9 cellular contexts compared by ENCODE assay signal in the genomic region with DNA sequence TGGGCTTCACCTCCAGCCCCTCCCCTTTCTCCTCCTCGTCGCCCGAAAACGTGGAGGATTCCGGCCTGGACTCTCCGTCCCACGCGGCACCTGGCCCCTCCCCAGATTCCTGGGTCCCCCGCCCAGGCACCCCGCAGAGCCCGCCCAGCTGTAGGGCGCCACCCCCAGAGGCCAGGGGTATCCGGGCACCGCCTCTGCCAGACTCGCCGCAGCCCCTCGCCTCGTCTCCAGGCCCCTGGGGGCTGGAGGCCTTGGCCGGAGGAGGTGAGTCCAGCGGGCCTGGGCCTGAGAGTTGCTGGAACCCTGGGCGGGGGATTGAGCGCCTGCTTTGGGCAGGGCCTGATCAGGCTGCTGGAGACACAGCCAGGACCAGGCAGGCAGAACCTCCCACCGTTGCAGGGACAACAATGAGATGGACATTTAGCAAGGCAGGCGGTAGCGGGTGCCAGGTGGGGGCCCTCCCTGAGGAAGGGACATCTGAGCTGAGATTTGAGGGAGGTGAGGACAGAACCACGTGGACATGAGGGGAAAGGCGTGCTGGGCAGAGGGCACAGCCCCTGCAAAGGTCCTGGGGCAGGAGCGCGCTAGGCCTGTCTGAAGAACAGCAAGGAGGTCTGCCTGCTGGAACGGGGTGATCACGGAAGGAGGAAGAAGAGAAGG. TPM values are rescaled to one million over a fixed set of nuclear protein-coding genes. Genes with fewer than 3 reads are reported as not detected.
A peak's percentile ranks its signal among the peaks of the same experiment; 100 is the strongest.
DNase-seq lines count a peak whose midpoint lies in the region; FAIRE-seq and TF ChIP-seq lines count a peak whose summit lies in the region.
"Had no signal": no experiment of that assay in that cellular context is flagged by ENCODE, and none has a peak within 500 bp of the region (broad histone marks: within the 10 kb centered on the region; RNA-seq: fewer than 3 reads in every experiment).

No MANE protein-coding gene starts in this region.

- POLR2A ChIA-PET in activated CD4-positive, alpha-beta memory T cell treated with anti-CD3 and anti-CD28 coated beads for 36 hours (lab: Charles Lee): no interaction called here
- POLR2A ChIA-PET in activated CD4-positive, alpha-beta memory T cell treated with anti-CD3 and anti-CD28 coated beads, Interleukin-2, amount 10 ng/mL, durations not matched to agents 7 days and 5 days (lab: Charles Lee): no interaction called here

- H3K9me3 Mint-ChIP-seq in activated CD4-positive, alpha-beta memory T cell treated with anti-CD3 and anti-CD28 coated beads for 36 hours: no peaks in the 10 kb centered on the region
- no peaks in the 10 kb centered on the region for H3K9me3 Mint-ChIP-seq in activated CD4-positive, alpha-beta memory T cell treated with anti-CD3 and anti-CD28 coated beads, Interleukin-2, amount 10 ng/mL, durations not matched to agents 7 days and 5 days
- H3K9me3 Mint-ChIP-seq: CD4-positive, CD25-positive, alpha-beta regulatory T cell had no signal

- TF ChIP-seq CTCF in breast epithelium (IDR thresholded peaks at IDR 0.05) (no peak), kidney epithelial cell (IDR thresholded peaks at IDR 0.05; ENCODE audit: insufficient read depth, low read length, poor library complexity, severe bottlenecking) (no peak), suprapubic skin (IDR thresholded peaks at IDR 0.05) (no peak)

- no peak for TF ChIP-seq EP300 in suprapubic skin (IDR thresholded peaks at IDR 0.05)

- no peaks in the 10 kb centered on the region for H3K27me3 Mint-ChIP-seq in activated CD4-positive, alpha-beta memory T cell treated with anti-CD3 and anti-CD28 coated beads for 36 hours
- no peaks in the 10 kb centered on the region for H3K27me3 Mint-ChIP-seq in activated CD4-positive, alpha-beta memory T cell treated with anti-CD3 and anti-CD28 coated beads, Interleukin-2, amount 10 ng/mL, durations not matched to agents 7 days and 5 days
- H3K27me3 Mint-ChIP-seq: CD4-positive, CD25-positive, alpha-beta regulatory T cell had no signal

- peaks cover 0 to 3% of the 10 kb centered on the region in 2 donors for H3K27me3 ChIP-seq in breast epithelium
- H3K27me3 ChIP-seq in kidney epithelial cell (ENCODE audit: control insufficient read depth, insufficient read depth, low read length): peaks cover 7% of the 10 kb centered on the region
- H3K27me3 ChIP-seq in suprapubic skin: peaks cover 38% of the 10 kb centered on the region

- no peak for DNase-seq in activated CD4-positive, alpha-beta memory T cell treated with anti-CD3 and anti-CD28 coated beads for 36 hours
- DNase-seq in activated CD4-positive, alpha-beta memory T cell treated with anti-CD3 and anti-CD28 coated beads, Interleukin-2, amount 10 ng/mL, durations not matched to agents 7 days and 5 days: no peak
- DNase-seq in breast epithelium (ENCODE audit: low spot score in 2 of 2) (no peak), kidney epithelial cell (ENCODE audit: low read depth) (no peak), suprapubic skin (ENCODE audit: low spot score in 2 of 2) (no peak), head of caudate nucleus (no peak), H54 (ENCODE audit: insufficient read length, low spot score) (no peak), NCI-H1694 (lab: John Stamatoyannopoulos, UW) (no peak)

- intact Hi-C loops in activated CD4-positive, alpha-beta memory T cell treated with anti-CD3 and anti-CD28 coated beads for 36 hours (cut with micrococcal nuclease): no loop called here
- intact Hi-C loops in breast epithelium (cut with DNase I; ENCODE audit: low total_unique reads) (no loop called here), head of caudate nucleus (cut with DNase I) (no loop called here)

- peak overlapping the region; percentile 23 for H3K27ac Mint-ChIP-seq in activated CD4-positive, alpha-beta memory T cell treated with anti-CD3 and anti-CD28 coated beads for 36 hours
- H3K27ac Mint-ChIP-seq in activated CD4-positive, alpha-beta memory T cell treated with anti-CD3 and anti-CD28 coated beads, Interleukin-2, amount 10 ng/mL, durations not matched to agents 7 days and 5 days: no peak overlapping the region

- H3K4me1 Mint-ChIP-seq in activated CD4-positive, alpha-beta memory T cell treated with anti-CD3 and anti-CD28 coated beads for 36 hours (ENCODE audit: low read depth): peaks cover 8% of the 10 kb centered on the region
- H3K4me1 Mint-ChIP-seq in activated CD4-positive, alpha-beta memory T cell treated with anti-CD3 and anti-CD28 coated beads, Interleukin-2, amount 10 ng/mL, durations not matched to agents 7 days and 5 days: peaks cover 21% of the 10 kb centered on the region

- H3K4me1 ChIP-seq in breast epithelium (no peaks in the 10 kb centered on the region), suprapubic skin (peaks cover 14% of the 10 kb centered on the region)

- H3K36me3 ChIP-seq in breast epithelium (no peaks in the 10 kb centered on the region), kidney epithelial cell (ENCODE audit: control insufficient read depth, insufficient read depth, low read length) (no peaks in the 10 kb centered on the region), suprapubic skin (no peaks in the 10 kb centered on the region)

- peak overlapping the region in 1 of 2 donors; percentile 19 for H3K27ac ChIP-seq in breast epithelium
- no peak overlapping the region for H3K27ac ChIP-seq in suprapubic skin

- no peak overlapping the region for H3K4me3 Mint-ChIP-seq in activated CD4-positive, alpha-beta memory T cell treated with anti-CD3 and anti-CD28 coated beads for 36 hours
- no peak overlapping the region for H3K4me3 Mint-ChIP-seq in activated CD4-positive, alpha-beta memory T cell treated with anti-CD3 and anti-CD28 coated beads, Interleukin-2, amount 10 ng/mL, durations not matched to agents 7 days and 5 days
- H3K4me3 Mint-ChIP-seq: CD4-positive, CD25-positive, alpha-beta regulatory T cell had no signal

- H3K9me3 ChIP-seq in breast epithelium (no peaks in the 10 kb centered on the region), suprapubic skin (no peaks in the 10 kb centered on the region)

- H3K36me3 Mint-ChIP-seq in activated CD4-positive, alpha-beta memory T cell treated with anti-CD3 and anti-CD28 coated beads for 36 hours: peaks cover 37% of the 10 kb centered on the region
- peaks cover 45% of the 10 kb centered on the region for H3K36me3 Mint-ChIP-seq in activated CD4-positive, alpha-beta memory T cell treated with anti-CD3 and anti-CD28 coated beads, Interleukin-2, amount 10 ng/mL, durations not matched to agents 7 days and 5 days (ENCODE audit: low read depth)

- H3K4me3 ChIP-seq in breast epithelium: peak overlapping the region; percentile 7 to 64 (median 46)
- H3K4me3 ChIP-seq in kidney epithelial cell (ENCODE audit: low read depth, low read length): peak overlapping the region; percentile 26
- H3K4me3 ChIP-seq in suprapubic skin: peak overlapping the region; percentile 32

- no peak for FAIRE-seq in H54 (lab: Jason Lieb, UNC)

- TF ChIP-seq POLR2A in breast epithelium (IDR thresholded peaks at IDR 0.05) (no peak), suprapubic skin (IDR thresholded peaks at IDR 0.05) (no peak), H54 (IDR thresholded peaks at IDR 0.05; ENCODE audit: low read depth, low read length) (no peak)

- CTCF ChIA-PET in activated CD4-positive, alpha-beta memory T cell treated with anti-CD3 and anti-CD28 coated beads for 36 hours (lab: Charles Lee): no interaction called here
- CTCF ChIA-PET in activated CD4-positive, alpha-beta memory T cell treated with anti-CD3 and anti-CD28 coated beads, Interleukin-2, amount 10 ng/mL, durations not matched to agents 7 days and 5 days (lab: Charles Lee): interaction anchor here (1.2 kb wide), 1 partner anchor 74 kb away, joined by 4 read pairs; no protein-coding TSS in a partner anchor

- 25% methylated on average over 9 of the region's 31 CpGs for WGBS in suprapubic skin

RNA-seq across cellular contexts. Expression of a gene that starts 16.2 kb away (rescaled TPM):
- under 1 TPM; 0.26 to 0.34 TPM for total RNA-seq in activated CD4-positive, alpha-beta memory T cell treated with anti-CD3 and anti-CD28 coated beads for 36 hours
- not detected for total RNA-seq in activated CD4-positive, alpha-beta memory T cell treated with anti-CD3 and anti-CD28 coated beads, Interleukin-2, amount 10 ng/mL, durations not matched to agents 7 days and 5 days
- 1 to 10 TPM in 2 of 3 donors, under 1 TPM in 1; 0.32 to 6.9 (median 2.0) TPM for total RNA-seq in breast epithelium
- 11.5 and 13.6 TPM in 2 replicates for total RNA-seq in kidney epithelial cell
- total RNA-seq in suprapubic skin: 10 to 100 TPM in 1 of 4 donors, 1 to 10 TPM in 3; 1.4 to 12.1 (median 5.9) TPM

RNA-seq across cellular contexts. Expression of a gene that starts 27.5 kb away (rescaled TPM):
- total RNA-seq in activated CD4-positive, alpha-beta memory T cell treated with anti-CD3 and anti-CD28 coated beads for 36 hours: 10 to 100 TPM; 54.3 to 54.5 TPM
- 10 to 100 TPM; 64.8 to 76.7 TPM for total RNA-seq in activated CD4-positive, alpha-beta memory T cell treated with anti-CD3 and anti-CD28 coated beads, Interleukin-2, amount 10 ng/mL, durations not matched to agents 7 days and 5 days
- total RNA-seq in breast epithelium: 1 to 10 TPM; 1.6 to 5.3 (median 2.9) TPM
- 1.5 and 3.8 TPM in 2 replicates for total RNA-seq in kidney epithelial cell
- 10 to 100 TPM; 32.6 to 48.2 (median 35.7) TPM for total RNA-seq in suprapubic skin

RNA-seq across cellular contexts. Expression of a gene that starts 42.6 kb away (rescaled TPM):
- total RNA-seq in activated CD4-positive, alpha-beta memory T cell treated with anti-CD3 and anti-CD28 coated beads for 36 hours: 1 to 10 TPM; 6.8 to 8.3 TPM
- total RNA-seq in activated CD4-positive, alpha-beta memory T cell treated with anti-CD3 and anti-CD28 coated beads, Interleukin-2, amount 10 ng/mL, durations not matched to agents 7 days and 5 days: 1 to 10 TPM; 7.9 to 9.0 TPM
- under 1 TPM in 1 of 3 donors, not detected in 2; 0.66 TPM for total RNA-seq in breast epithelium
- not detected in 2 replicates for total RNA-seq in kidney epithelial cell
- not detected for total RNA-seq in suprapubic skin

RNA-seq across cellular contexts. Expression of a gene that starts 59.5 kb away (rescaled TPM):
- total RNA-seq in activated CD4-positive, alpha-beta memory T cell treated with anti-CD3 and anti-CD28 coated beads for 36 hours: 10 to 100 TPM; 63.0 to 71.2 TPM
- 10 to 100 TPM; 66.2 to 76.2 TPM for total RNA-seq in activated CD4-positive, alpha-beta memory T cell treated with anti-CD3 and anti-CD28 coated beads, Interleukin-2, amount 10 ng/mL, durations not matched to agents 7 days and 5 days
- 10 to 100 TPM; 11.2 to 17.4 (median 15.4) TPM for total RNA-seq in breast epithelium
- 43.1 and 57.4 TPM in 2 replicates for total RNA-seq in kidney epithelial cell
- 10 to 100 TPM; 16.8 to 42.5 (median 26.4) TPM for total RNA-seq in suprapubic skin
